In genomic region chr21:17818158-17819113, GRCh38 we compare ENCODE assay signal across 7 cellular contexts. TPM values are rescaled to one million over a fixed set of nuclear protein-coding genes. Genes with fewer than 3 reads are reported as not detected.
A peak's percentile ranks its signal among the peaks of the same experiment; 100 is the strongest.
DNase-seq lines count a peak whose midpoint lies in the region; ATAC-seq, FAIRE-seq and TF ChIP-seq lines count a peak whose summit lies in the region.

No MANE protein-coding gene starts in this region.

- H3K4me1 Mint-ChIP-seq in effector memory CD8-positive, alpha-beta T cell (ENCODE audit: low read depth in 2 of 2) = peaks cover 28 to 51% of the 10 kb centered on the region in 2 donors

- ATAC-seq in HG02571 (IDR thresholded peaks at IDR 0.05; ENCODE audit: unreplicated experiment) = peak; percentile 10
- peak; percentile 11 for ATAC-seq in effector memory CD8-positive, alpha-beta T cell (replicated peaks)

- no peak for DNase-seq in GM12892 (ENCODE audit: insufficient read length)
- DNase-seq in NCI-H1092 treated with DMSO at 0.1 percent for 48 hours (lab: John Stamatoyannopoulos, UW) = peak; percentile 18
- peak; percentile 37 to 55 for DNase-seq in activated CD4-positive, alpha-beta T cell treated with anti-CD3 and anti-CD28 coated beads, Interleukin-2, amount 50 U/mL, for 48 hours
- DNase-seq in effector memory CD8-positive, alpha-beta T cell = peak; percentile 28 to 46 (median 36)
- peak; percentile 64 for DNase-seq in stimulated activated CD8-positive, alpha-beta memory T cell treated with anti-CD3 and anti-CD28 coated beads, Interleukin-4, amount 100 ng/mL, for 48 hours

- peaks cover 63% of the 10 kb centered on the region for H3K36me3 Mint-ChIP-seq in effector memory CD8-positive, alpha-beta T cell (ENCODE audit: insufficient read depth)

- H3K4me3 Mint-ChIP-seq in effector memory CD8-positive, alpha-beta T cell = peak overlapping the region; percentile 83 to 86

- H3K27me3 Mint-ChIP-seq in effector memory CD8-positive, alpha-beta T cell = no peaks in the 10 kb centered on the region

- no peaks in the 10 kb centered on the region for H3K9me3 ChIP-seq in mononuclear cell (ENCODE audit: low read depth, low read length)

- FAIRE-seq in GM12892 (lab: Jason Lieb, UNC) = peak; percentile 90

- H3K27me3 ChIP-seq in mononuclear cell (ENCODE audit: insufficient read depth, low read length) = no peaks in the 10 kb centered on the region

- peak overlapping the region; percentile 97 for H3K27ac Mint-ChIP-seq in effector memory CD8-positive, alpha-beta T cell

- H3K4me1 ChIP-seq in mononuclear cell (ENCODE audit: insufficient read depth, low read length) = peaks cover 32% of the 10 kb centered on the region

- no peaks in the 10 kb centered on the region for H3K9me3 Mint-ChIP-seq in effector memory CD8-positive, alpha-beta T cell

- peak overlapping the region; percentile 99 for H3K4me3 ChIP-seq in mononuclear cell (ENCODE audit: low read length)

- no peak for TF ChIP-seq POLR2A in GM12892 (IDR thresholded peaks at IDR 0.05; ENCODE audit: low read depth, low read length)

RNA-seq across cellular contexts. Expression of gene C21orf91, which starts 0.7 kb away (rescaled TPM):
- 14.0 TPM for polyA plus RNA-seq in GM12892 (2012; ENCODE audit: missing spikeins)
- total RNA-seq in mononuclear cell = 44.2 TPM
